8 cellular contexts compared by ENCODE assay signal in genomic region chr9:38393128-38393809, GRCh38. TPM values are rescaled to one million over a fixed set of nuclear protein-coding genes. Genes with fewer than 3 reads are reported as not detected.
DNase-seq lines count a peak whose midpoint lies in the region; ATAC-seq, FAIRE-seq and TF ChIP-seq lines count a peak whose summit lies in the region.

No MANE protein-coding gene starts in this region.

- peak overlapping the region; percentile 91 for H3K4me3 Mint-ChIP-seq in activated CD4-positive, alpha-beta T cell treated with anti-CD3 and anti-CD28 coated beads for 36 hours
- peak overlapping the region; percentile 99 for H3K4me3 Mint-ChIP-seq in effector memory CD8-positive, alpha-beta T cell
- peak overlapping the region; percentile 79 for H3K4me3 Mint-ChIP-seq in osteocyte (ENCODE audit: unreplicated experiment)

- H3K36me3 Mint-ChIP-seq in activated CD4-positive, alpha-beta T cell treated with anti-CD3 and anti-CD28 coated beads for 36 hours (ENCODE audit: low read depth): peaks cover 34% of the 10 kb centered on the region
- H3K36me3 Mint-ChIP-seq in effector memory CD8-positive, alpha-beta T cell (ENCODE audit: insufficient read depth): peaks cover 4% of the 10 kb centered on the region
- H3K36me3 Mint-ChIP-seq in osteocyte (ENCODE audit: unreplicated experiment): peaks cover 17% of the 10 kb centered on the region

- H3K4me1 Mint-ChIP-seq in activated CD4-positive, alpha-beta T cell treated with anti-CD3 and anti-CD28 coated beads for 36 hours: peaks cover 13% of the 10 kb centered on the region
- H3K4me1 Mint-ChIP-seq in effector memory CD8-positive, alpha-beta T cell (ENCODE audit: low read depth in 2 of 2): peaks cover 18 to 22% of the 10 kb centered on the region in 2 donors
- H3K4me1 Mint-ChIP-seq in osteocyte (ENCODE audit: unreplicated experiment): peaks cover 19% of the 10 kb centered on the region

- peak overlapping the region; percentile 83 for H3K27ac Mint-ChIP-seq in activated CD4-positive, alpha-beta T cell treated with anti-CD3 and anti-CD28 coated beads for 36 hours
- H3K27ac Mint-ChIP-seq in effector memory CD8-positive, alpha-beta T cell: peak overlapping the region; percentile 63 to 98
- H3K27ac Mint-ChIP-seq in osteocyte (ENCODE audit: unreplicated experiment): peak overlapping the region; percentile 83

- H3K9me3 Mint-ChIP-seq in activated CD4-positive, alpha-beta T cell treated with anti-CD3 and anti-CD28 coated beads for 36 hours (ENCODE audit: low read depth): peaks cover 2% of the 10 kb centered on the region
- no peaks in the 10 kb centered on the region for H3K9me3 Mint-ChIP-seq in effector memory CD8-positive, alpha-beta T cell
- no peaks in the 10 kb centered on the region for H3K9me3 Mint-ChIP-seq in osteocyte (ENCODE audit: unreplicated experiment)

- intact Hi-C loops in activated CD4-positive, alpha-beta T cell treated with anti-CD3 and anti-CD28 coated beads for 36 hours (cut with DNase I, micrococcal nuclease): loop anchor here in 1 of 2 experiments (5.0 kb wide), 1 partner anchor 41 kb away; no protein-coding TSS in a partner anchor
- intact Hi-C loops in posterior cingulate gyrus (cut with DNase I): loop anchor here (10.0 kb wide), 1 partner anchor 478 kb away; no protein-coding TSS in a partner anchor

- peak; percentile 16 for DNase-seq in activated CD4-positive, alpha-beta T cell treated with anti-CD3 and anti-CD28 coated beads for 36 hours
- DNase-seq in activated CD4-positive, alpha-beta T cell treated with anti-CD3 and anti-CD28 coated beads, Interleukin-2, amount 50 U/mL, for 1 hour: no peak
- peak; percentile 32 for DNase-seq in NCI-H69 (lab: John Stamatoyannopoulos, UW)
- DNase-seq in effector memory CD8-positive, alpha-beta T cell: no peak
- DNase-seq in osteocyte (ENCODE audit: extremely low spot score, unreplicated experiment): no peak
- DNase-seq in posterior cingulate gyrus: no peak
- DNase-seq in HPDE6-E6E7 (ENCODE audit: extremely low spot score): no peak
- no peak for DNase-seq in D721Med (ENCODE audit: insufficient read length, low spot score)

- H3K27me3 Mint-ChIP-seq in activated CD4-positive, alpha-beta T cell treated with anti-CD3 and anti-CD28 coated beads for 36 hours: peaks cover 6% of the 10 kb centered on the region
- no peaks in the 10 kb centered on the region for H3K27me3 Mint-ChIP-seq in effector memory CD8-positive, alpha-beta T cell
- H3K27me3 Mint-ChIP-seq in osteocyte (ENCODE audit: unreplicated experiment): no peaks in the 10 kb centered on the region

- TF ChIP-seq CTCF in osteocyte (IDR thresholded peaks at IDR 0.05): no peak
- TF ChIP-seq CTCF in D721Med (IDR thresholded peaks at IDR 0.05; ENCODE audit: insufficient read depth, missing control alignments): no peak

- FAIRE-seq in D721Med (lab: Jason Lieb, UNC): no peak

- POLR2A ChIA-PET in activated CD4-positive, alpha-beta T cell treated with anti-CD3 and anti-CD28 coated beads for 36 hours (lab: Charles Lee): interaction anchor here (0.7 to 0.9 kb wide), 2 partner anchors 35 to 54 kb away, joined by 3 to 5 read pairs; no protein-coding TSS in a partner anchor

- CTCF ChIA-PET in activated CD4-positive, alpha-beta T cell treated with anti-CD3 and anti-CD28 coated beads for 36 hours (lab: Charles Lee): interaction anchor here (0.6 to 1.2 kb wide), 4 partner anchors 39 to 480 kb away, joined by 3 to 4 read pairs (median 3); no protein-coding TSS in a partner anchor

- ATAC-seq in activated CD4-positive, alpha-beta T cell treated with anti-CD3 and anti-CD28 coated beads for 36 hours: peak; percentile 13
- no peak for ATAC-seq in effector memory CD8-positive, alpha-beta T cell (replicated peaks)

RNA-seq across cellular contexts. Expression of gene ALDH1B1, which starts 0.8 kb away (rescaled TPM):
- total RNA-seq in activated CD4-positive, alpha-beta T cell treated with anti-CD3 and anti-CD28 coated beads for 36 hours: 10 to 100 TPM; 20.3 to 21.8 TPM
- 10.5 and 10.7 TPM in 2 replicates for total RNA-seq in osteocyte

RNA-seq across cellular contexts. Expression of gene IGFBPL1, which starts 31.0 kb away (rescaled TPM):
- total RNA-seq in activated CD4-positive, alpha-beta T cell treated with anti-CD3 and anti-CD28 coated beads for 36 hours: under 1 TPM in 1 of 2 experiments, not detected in 1; 0.21 TPM
- 1.7 and 2.8 TPM in 2 replicates for total RNA-seq in osteocyte

Comparison
In these comparisons a context has a peak if more than half of its experiments do, and no peak if none do; other contexts are left out.
1. DNase-seq: peak in activated CD4-positive, alpha-beta T cell treated with anti-CD3 and anti-CD28 coated beads for 36 hours (single experiment) and NCI-H69 (single experiment); none in activated CD4-positive, alpha-beta T cell treated with anti-CD3 and anti-CD28 coated beads, Interleukin-2, amount 50 U/mL, for 1 hour (single experiment), effector memory CD8-positive, alpha-beta T cell (0 of 3), osteocyte (single experiment), posterior cingulate gyrus (0 of 10), HPDE6-E6E7 (single experiment) and D721Med (single experiment).
2. Peak in every context shown above with its lines, with median percentiles within 50 percentile points of each other: H3K27ac Mint-ChIP-seq and H3K4me3 Mint-ChIP-seq.